21 cellular contexts compared by ENCODE assay signal in the genomic region with DNA sequence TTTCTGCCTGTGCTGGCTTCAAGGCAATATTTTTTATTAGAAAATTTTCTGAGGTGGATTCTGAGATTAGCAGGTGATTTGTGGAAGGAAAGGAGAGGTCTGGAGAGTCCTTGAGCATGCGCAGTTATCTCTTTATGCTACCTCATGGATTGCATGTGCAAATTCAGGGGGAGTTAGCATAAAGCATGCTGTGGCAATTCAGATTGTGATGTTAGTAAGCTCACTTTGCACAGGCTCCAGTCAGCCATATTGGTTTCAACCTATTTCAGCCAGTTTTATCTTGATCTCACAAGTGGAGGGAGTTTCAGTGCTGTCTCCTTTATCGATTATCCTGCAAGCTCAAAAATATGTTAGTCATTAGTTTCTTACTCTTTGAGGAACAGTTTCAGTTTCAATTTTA.
"Had no signal": no experiment of that assay in that cellular context is flagged by ENCODE, and none has a peak within 500 bp of the region (broad histone marks: within the 10 kb centered on the region; RNA-seq: fewer than 3 reads in every experiment).

No MANE protein-coding gene starts in this region.

- H3K4me1 Mint-ChIP-seq: activated naive CD4-positive, alpha-beta T cell treated with anti-CD3 and anti-CD28 coated beads, Interleukin-2, amount 10 ng/mL, durations not matched to agents 7 days and 5 days; activated naive CD8-positive, alpha-beta T cell treated with anti-CD3 and anti-CD28 coated beads, Interleukin-2, amount 50 U/mL, for 24 hours; naive thymus-derived CD4-positive, alpha-beta T cell had no signal

- H3K36me3 ChIP-seq: esophagus squamous epithelium, heart right ventricle, right atrium auricular region, thyroid gland had no signal

- H3K4me3 ChIP-seq: esophagus squamous epithelium, heart right ventricle, mucosa of descending colon, right atrium auricular region, thyroid gland had no signal

- H3K27me3 ChIP-seq: esophagus squamous epithelium, heart right ventricle, right atrium auricular region, thyroid gland had no signal

- ATAC-seq: activated naive CD8-positive, alpha-beta T cell treated with anti-CD3 and anti-CD28 coated beads, Interleukin-2, amount 50 U/mL, for 24 hours; activated T-cell treated with anti-CD3 and anti-CD28 coated beads, Interleukin-2, amount 50 U/mL, for 4 hours; heart right ventricle; left ventricle myocardium superior; mucosa of descending colon; naive thymus-derived CD4-positive, alpha-beta T cell had no signal

- H3K79me2 ChIP-seq: parathyroid adenoma had no signal

- H3K4me3 Mint-ChIP-seq: activated naive CD4-positive, alpha-beta T cell treated with anti-CD3 and anti-CD28 coated beads, Interleukin-2, amount 10 ng/mL, durations not matched to agents 7 days and 5 days; activated naive CD8-positive, alpha-beta T cell treated with anti-CD3 and anti-CD28 coated beads, Interleukin-2, amount 50 U/mL, for 24 hours; activated T-cell treated with anti-CD3 and anti-CD28 coated beads, Interleukin-2, amount 50 U/mL, for 4 hours; naive thymus-derived CD4-positive, alpha-beta T cell had no signal

- H3K27ac Mint-ChIP-seq: activated naive CD4-positive, alpha-beta T cell treated with anti-CD3 and anti-CD28 coated beads, Interleukin-2, amount 10 ng/mL, durations not matched to agents 7 days and 5 days; activated naive CD8-positive, alpha-beta T cell treated with anti-CD3 and anti-CD28 coated beads, Interleukin-2, amount 50 U/mL, for 24 hours; naive thymus-derived CD4-positive, alpha-beta T cell had no signal

- DNase-seq: activated CD4-positive, alpha-beta T cell treated with anti-CD3 and anti-CD28 coated beads, Interleukin-2, amount 50 U/mL, for 1 hour; activated CD4-positive, CD25-positive, alpha-beta regulatory T cell treated with anti-CD3 and anti-CD28 coated beads, Interleukin-2, amount 50 U/mL, for 72 hours; activated CD8-positive, alpha-beta memory T cell treated with anti-CD3 and anti-CD28 coated beads, Interleukin-2, amount 50 U/mL, for 4 hours; activated effector memory CD4-positive, alpha-beta T cell treated with Interleukin-2 at 50 U/mL for 16 hours; activated naive CD4-positive, alpha-beta T cell treated with anti-CD3 and anti-CD28 coated beads, Interleukin-2, amount 10 ng/mL, durations not matched to agents 7 days and 5 days; activated naive CD8-positive, alpha-beta T cell treated with anti-CD3 and anti-CD28 coated beads, Interleukin-2, amount 50 U/mL, for 24 hours; activated T-cell treated with anti-CD3 and anti-CD28 coated beads, Interleukin-2, amount 50 U/mL, for 4 hours; aorta; effector memory CD4-positive, alpha-beta T cell; esophagus squamous epithelium; heart right ventricle; left ventricle myocardium superior; mucosa of descending colon; naive thymus-derived CD4-positive, alpha-beta T cell; stimulated activated CD4-positive, alpha-beta T cell treated with anti-CD3 and anti-CD28 coated beads, Interleukin-2, amount 100 ng/mL, for 24 hours; stimulated activated naive CD4-positive, alpha-beta T cell treated with Interleukin-2 at 50 U/mL for 16 hours; thyroid gland had no signal

- H3K27me3 Mint-ChIP-seq: activated naive CD4-positive, alpha-beta T cell treated with anti-CD3 and anti-CD28 coated beads, Interleukin-2, amount 10 ng/mL, durations not matched to agents 7 days and 5 days; activated naive CD8-positive, alpha-beta T cell treated with anti-CD3 and anti-CD28 coated beads, Interleukin-2, amount 50 U/mL, for 24 hours; naive thymus-derived CD4-positive, alpha-beta T cell had no signal

- FAIRE-seq: endothelial cell of umbilical vein had no signal

- H3K36me3 Mint-ChIP-seq: activated naive CD4-positive, alpha-beta T cell treated with anti-CD3 and anti-CD28 coated beads, Interleukin-2, amount 10 ng/mL, durations not matched to agents 7 days and 5 days; naive thymus-derived CD4-positive, alpha-beta T cell had no signal

- H3K4me1 ChIP-seq: heart right ventricle, parathyroid adenoma, right atrium auricular region had no signal

- H3K27ac ChIP-seq: esophagus squamous epithelium, heart right ventricle, parathyroid adenoma, right atrium auricular region, thyroid gland, VCaP had no signal

- H3K9ac ChIP-seq: parathyroid adenoma had no signal

- H2AFZ ChIP-seq: parathyroid adenoma had no signal

- H3K9me3 ChIP-seq: esophagus squamous epithelium, mucosa of descending colon, right atrium auricular region, thyroid gland had no signal
